8 cellular contexts compared by ENCODE assay signal in the genomic region with DNA sequence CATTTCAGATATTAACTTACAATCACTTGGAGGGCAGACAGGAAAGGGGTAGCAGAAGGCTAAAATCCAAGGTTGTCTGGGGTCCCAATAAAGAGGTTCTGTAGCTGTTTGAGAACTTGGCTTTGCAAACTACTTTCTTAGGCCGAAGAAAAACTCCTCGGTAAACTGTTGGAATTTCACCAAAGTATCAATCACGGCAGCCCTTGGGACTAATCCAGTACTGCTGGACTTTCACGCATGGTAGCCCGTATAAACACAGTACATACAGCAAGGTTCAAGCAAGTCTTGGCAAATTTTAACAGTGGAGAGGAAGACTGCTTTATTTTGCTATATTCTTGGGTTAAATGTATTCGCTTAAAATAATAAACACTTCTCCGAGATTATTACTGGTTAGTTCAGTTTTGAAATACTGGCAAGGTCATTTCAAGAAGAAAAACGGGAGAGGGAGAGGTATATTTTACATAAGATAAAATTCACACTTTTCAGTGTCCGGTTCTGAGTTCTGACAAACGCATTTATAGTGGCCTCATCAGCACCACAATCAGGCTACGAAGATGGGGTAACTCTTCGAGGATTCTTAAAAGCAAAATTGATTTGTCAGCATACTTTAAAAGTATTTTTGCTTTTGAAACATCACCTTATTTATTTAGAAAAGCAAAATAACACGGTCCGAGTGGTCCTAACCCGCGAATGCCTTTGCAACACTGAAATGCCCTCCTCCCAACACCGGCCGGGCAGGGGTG. TPM values are rescaled to one million over a fixed set of nuclear protein-coding genes. Genes with fewer than 3 reads are reported as not detected.
DNase-seq lines count a peak whose midpoint lies in the region; ATAC-seq and TF ChIP-seq lines count a peak whose summit lies in the region.

No MANE protein-coding gene starts in this region.

- no peak for DNase-seq in SK-N-MC (ENCODE audit: low read depth, low spot score)
- DNase-seq in fibroblast of pulmonary artery (ENCODE audit: low read depth) = peak; percentile 10
- DNase-seq in psoas muscle = no peak
- DNase-seq in NCI-H226 = no peak
- no peak for DNase-seq in caudate nucleus (lab: John Stamatoyannopoulos, UW)
- no peak for DNase-seq in H4 (ENCODE audit: low spot score)
- DNase-seq in central memory CD4-positive, alpha-beta T cell = no peak

- TF ChIP-seq CTCF in fibroblast of pulmonary artery (IDR thresholded peaks at IDR 0.05; ENCODE audit: low read length, missing control alignments) = no peak
- no peak for TF ChIP-seq CTCF in psoas muscle (IDR thresholded peaks at IDR 0.05)

- ATAC-seq in psoas muscle = no peak

- H3K9ac ChIP-seq in ES-I3 (ENCODE audit: low read depth, low read length) = peak overlapping the region; percentile 64
- peak overlapping the region; percentile 83 for H3K9ac ChIP-seq in SK-N-MC (ENCODE audit: insufficient read length)

- peak overlapping the region; percentile 93 for H3K4me3 ChIP-seq in SK-N-MC
- H3K4me3 ChIP-seq in fibroblast of pulmonary artery (replicated peaks; ENCODE audit: low read depth, low read length) = peak overlapping the region; percentile 73
- H3K4me3 ChIP-seq in psoas muscle = peak overlapping the region; percentile 89

- H3K4me1 ChIP-seq in ES-I3 (ENCODE audit: insufficient read depth, low read length) (peaks cover 19% of the 10 kb centered on the region), psoas muscle (peaks cover 61% of the 10 kb centered on the region)

- intact Hi-C loops in psoas muscle (cut with DNase I) = no loop called here

- H3K27ac ChIP-seq in SK-N-MC (peak overlapping the region; percentile 5; the same call in 1 of the 2 replicates), psoas muscle (peak overlapping the region; percentile 95), caudate nucleus (ENCODE audit: low read depth, low read length) (no peak overlapping the region)

- H3K36me3 ChIP-seq in ES-I3 (ENCODE audit: insufficient read depth, low read length) = no peaks in the 10 kb centered on the region
- no peaks in the 10 kb centered on the region for H3K36me3 ChIP-seq in SK-N-MC (ENCODE audit: insufficient read depth, low read length)
- no peaks in the 10 kb centered on the region for H3K36me3 ChIP-seq in psoas muscle (ENCODE audit: insufficient read depth in 1 of 2, low read depth in 1 of 2)

- 6 to 9% (median 8%) methylated on average over 18 of the region's 18 CpGs for WGBS in psoas muscle, 3 donors

- H3K9me3 ChIP-seq in ES-I3 (ENCODE audit: control insufficient read depth, insufficient read depth, low read length) (no peaks in the 10 kb centered on the region), SK-N-MC (ENCODE audit: low read depth, low read length) (no peaks in the 10 kb centered on the region), psoas muscle (no peaks in the 10 kb centered on the region)

- no peaks in the 10 kb centered on the region for H3K27me3 ChIP-seq in psoas muscle (ENCODE audit: insufficient read depth in 3 of 3, low read length in 2 of 3)

RNA-seq across cellular contexts. Expression of a gene that starts 1.3 kb away (rescaled TPM):
- 100 to 1,000 TPM in 3 of 4 donors, 10 to 100 TPM in 1; 88.6 to 128 (median 125) TPM for total RNA-seq in psoas muscle
- polyA plus RNA-seq in psoas muscle = 100 to 1,000 TPM in 2 of 3 donors, 10 to 100 TPM in 1; 84.0 to 177 (median 113) TPM
- 34.2 and 35.8 TPM in 2 replicates for total RNA-seq in H4 (2014; rRNA removed; shearing (Covaris generic))

RNA-seq across cellular contexts. Expression of a gene that starts 1.9 kb away (rescaled TPM):
- 10 to 100 TPM; 31.1 to 53.2 (median 42.4) TPM for total RNA-seq in psoas muscle
- 10 to 100 TPM; 17.6 to 44.5 (median 27.7) TPM for polyA plus RNA-seq in psoas muscle
- 9.1 and 15.9 TPM in 2 replicates for total RNA-seq in H4 (2014; rRNA removed; shearing (Covaris generic))
